Comparison of ENCODE assay signal across 2 cellular contexts in genomic region chr2:1552611-1553010, GRCh38.
TF ChIP-seq lines count a peak whose summit lies in the region.

No MANE protein-coding gene starts in this region.

TF ChIP-seq in IMR-90, 13 proteins besides CTCF, POLR2A, EP300 and RAD21:
- TF ChIP-seq FOS (IDR thresholded peaks at IDR 0.05; ENCODE audit: low read depth, low read length) (no peak), SMC3 (IDR thresholded peaks at IDR 0.05; ENCODE audit: low read depth, low read length) (no peak), RCOR1 (IDR thresholded peaks at IDR 0.05; ENCODE audit: insufficient replicate concordance, low read length) (no peak), MAZ (IDR thresholded peaks at IDR 0.05; ENCODE audit: borderline replicate concordance, low read depth, low read length) (no peak), RFX5 (IDR thresholded peaks at IDR 0.05; ENCODE audit: low read depth, low read length) (no peak), BHLHE40 (IDR thresholded peaks at IDR 0.05; ENCODE audit: low read depth, low read length) (no peak), MXI1 (IDR thresholded peaks at IDR 0.05; ENCODE audit: borderline replicate concordance, low read depth, low read length) (no peak), USF2 (IDR thresholded peaks at IDR 0.05; ENCODE audit: low read depth, low read length) (no peak), NFE2L2 (IDR thresholded peaks at IDR 0.05; ENCODE audit: low read depth, low read length) (no peak), CHD1 (IDR thresholded peaks at IDR 0.05; ENCODE audit: low read depth, low read length) (no peak), CEBPB (IDR thresholded peaks at IDR 0.05; ENCODE audit: low read depth, low read length) (no peak), MAFK (IDR thresholded peaks at IDR 0.05; ENCODE audit: low read depth, low read length) (no peak), ELK1 (IDR thresholded peaks at IDR 0.05; ENCODE audit: borderline replicate concordance, low read depth, low read length) (no peak)

TF ChIP-seq in SK-N-SH, 30 proteins besides CTCF, POLR2A, EP300 and RAD21:
- TF ChIP-seq USF1 (IDR thresholded peaks at IDR 0.05; ENCODE audit: borderline replicate concordance, low read depth) (no peak), MAX (IDR thresholded peaks at IDR 0.05; ENCODE audit: low read depth) (no peak), TCF12 (IDR thresholded peaks at IDR 0.05) (no peak)
TF ChIP-seq in SK-N-SH: peak in this region for 0.
